In genomic region chr17:181213-182163, GRCh38 we compare ENCODE assay signal across 8 cellular contexts. TPM values are rescaled to one million over a fixed set of nuclear protein-coding genes. Genes with fewer than 3 reads are reported as not detected.
DNase-seq lines count a peak whose midpoint lies in the region; ATAC-seq, FAIRE-seq and TF ChIP-seq lines count a peak whose summit lies in the region.
"Had no signal": no experiment of that assay in that cellular context is flagged by ENCODE, and none has a peak within 500 bp of the region (broad histone marks: within the 10 kb centered on the region; RNA-seq: fewer than 3 reads in every experiment).

Gene DOC2B, minus strand, starts transcription at chr17:181650. Its CDS starts 171 bp downstream, at chr17:181479.

- peak within 1 kb of the TSS; percentile 14 for H3K4me3 Mint-ChIP-seq in activated CD4-positive, alpha-beta memory T cell treated with anti-CD3 and anti-CD28 coated beads, Interleukin-2, amount 10 ng/mL, durations not matched to agents 7 days and 5 days
- peak within 1 kb of the TSS; percentile 86 for H3K4me3 Mint-ChIP-seq in glutamatergic neuron (ENCODE audit: unreplicated experiment)

- ATAC-seq in GM18502 (IDR thresholded peaks at IDR 0.05; ENCODE audit: poor library complexity, unreplicated experiment): no peak

- no peak within 1 kb of the TSS for H3K4me3 ChIP-seq in neuron (ENCODE audit: low read length)
- H3K4me3 ChIP-seq: K562 had no signal

- H3K4me1 ChIP-seq in neuron (ENCODE audit: insufficient read depth, low read length): no peaks in the 10 kb centered on the region

- H3K9me3 ChIP-seq in neuron (ENCODE audit: low read length): no peaks in the 10 kb centered on the region

- POLR2A ChIA-PET in activated CD4-positive, alpha-beta memory T cell treated with anti-CD3 and anti-CD28 coated beads, Interleukin-2, amount 10 ng/mL, durations not matched to agents 7 days and 5 days (lab: Charles Lee): no interaction called here

- H2AFZ ChIP-seq in neuron (ENCODE audit: low read depth, low read length): peak within 1 kb of the TSS; percentile 13

- DNase-seq in HTR-8/SVneo (ENCODE audit: insufficient read length, low spot score) (no peak), glutamatergic neuron (peak; percentile 79), NOMO-1 treated with DMSO at 0.1 percent for 48 hours (lab: John Stamatoyannopoulos, UW; ENCODE audit: unreplicated experiment) (no peak), putamen (ENCODE audit: low spot score) (no peak)
- DNase-seq in activated CD4-positive, alpha-beta memory T cell treated with anti-CD3 and anti-CD28 coated beads, Interleukin-2, amount 10 ng/mL, durations not matched to agents 7 days and 5 days: no peak

- H3K27me3 Mint-ChIP-seq in activated CD4-positive, alpha-beta memory T cell treated with anti-CD3 and anti-CD28 coated beads, Interleukin-2, amount 10 ng/mL, durations not matched to agents 7 days and 5 days: peaks cover 49% of the 10 kb centered on the region
- peaks cover 12% of the 10 kb centered on the region for H3K27me3 Mint-ChIP-seq in glutamatergic neuron (ENCODE audit: unreplicated experiment)

- H3K27ac Mint-ChIP-seq in activated CD4-positive, alpha-beta memory T cell treated with anti-CD3 and anti-CD28 coated beads, Interleukin-2, amount 10 ng/mL, durations not matched to agents 7 days and 5 days: no peak within 1 kb of the TSS
- peak within 1 kb of the TSS; percentile 88 for H3K27ac Mint-ChIP-seq in glutamatergic neuron (ENCODE audit: unreplicated experiment)

- H3K4me1 Mint-ChIP-seq in activated CD4-positive, alpha-beta memory T cell treated with anti-CD3 and anti-CD28 coated beads, Interleukin-2, amount 10 ng/mL, durations not matched to agents 7 days and 5 days: peaks cover 11% of the 10 kb centered on the region
- H3K4me1 Mint-ChIP-seq in glutamatergic neuron (ENCODE audit: low read depth, unreplicated experiment): peaks cover 30% of the 10 kb centered on the region

- TF ChIP-seq CTCF in glutamatergic neuron (IDR thresholded peaks at IDR 0.05; ENCODE audit: partially characterized antibody, unreplicated experiment): no peak

- CTCF ChIA-PET in activated CD4-positive, alpha-beta memory T cell treated with anti-CD3 and anti-CD28 coated beads, Interleukin-2, amount 10 ng/mL, durations not matched to agents 7 days and 5 days (lab: Charles Lee): no interaction called here

- no peaks in the 10 kb centered on the region for H3K36me3 ChIP-seq in neuron (ENCODE audit: insufficient read depth, low read length)

- H3K27me3 ChIP-seq in neuron (ENCODE audit: insufficient read depth, low read length): peaks cover 82% of the 10 kb centered on the region

- peak; percentile 16 for FAIRE-seq in HTR-8/SVneo (lab: Jason Lieb, UNC)
- FAIRE-seq: K562 had no signal

- H3K9me3 Mint-ChIP-seq in activated CD4-positive, alpha-beta memory T cell treated with anti-CD3 and anti-CD28 coated beads, Interleukin-2, amount 10 ng/mL, durations not matched to agents 7 days and 5 days: no peaks in the 10 kb centered on the region
- peaks cover 19% of the 10 kb centered on the region for H3K9me3 Mint-ChIP-seq in glutamatergic neuron (ENCODE audit: unreplicated experiment)

- H3K36me3 Mint-ChIP-seq in activated CD4-positive, alpha-beta memory T cell treated with anti-CD3 and anti-CD28 coated beads, Interleukin-2, amount 10 ng/mL, durations not matched to agents 7 days and 5 days (ENCODE audit: low read depth): no peaks in the 10 kb centered on the region
- H3K36me3 Mint-ChIP-seq in glutamatergic neuron (ENCODE audit: unreplicated experiment): no peaks in the 10 kb centered on the region

RNA-seq across cellular contexts. Expression of gene DOC2B, which starts in this region (rescaled TPM):
- total RNA-seq in activated CD4-positive, alpha-beta memory T cell treated with anti-CD3 and anti-CD28 coated beads, Interleukin-2, amount 10 ng/mL, durations not matched to agents 7 days and 5 days: not detected
- 109 TPM for total RNA-seq in glutamatergic neuron (ENCODE audit: unreplicated experiment)

Comparison
In these comparisons a context has a peak if more than half of its experiments do, and no peak if none do; other contexts are left out.
1. RNA of gene DOC2B (total RNA-seq): 109 TPM in glutamatergic neuron (single experiment); not detected in activated CD4-positive, alpha-beta memory T cell treated with anti-CD3 and anti-CD28 coated beads, Interleukin-2, amount 10 ng/mL, durations not matched to agents 7 days and 5 days; every median in the first group is over 100 times any median in the second.